Comparison of ENCODE assay signal across 8 cellular contexts in genomic region chr3:71069797-71070196, GRCh38.
DNase-seq lines count a peak whose midpoint lies in the region; ATAC-seq and TF ChIP-seq lines count a peak whose summit lies in the region.

No MANE protein-coding gene starts in this region.

- H3K27me3 Mint-ChIP-seq in activated B cell treated with CpG ODN at 0.5 μM for 24 hours: no peaks in the 10 kb centered on the region
- no peaks in the 10 kb centered on the region for H3K27me3 Mint-ChIP-seq in stimulated activated memory B cell treated with anti-CD40 and anti-IgM and Interleukin-4, amounts not matched to agents 10 μg/mL and 1 μg/mL and 100 μg/mL, for 72 hours

- no peak overlapping the region for H3K4me3 ChIP-seq in choroid plexus epithelial cell (ENCODE audit: low read depth, low read length)

- intact Hi-C loops in activated B cell treated with CpG ODN at 0.5 μM for 24 hours (cut with micrococcal nuclease): loop anchor here (1.0 to 5.0 kb wide), 8 partner anchors 9 to 1098 kb away; no protein-coding TSS in a partner anchor

- DNase-seq in DMS 273 (lab: John Stamatoyannopoulos, UW; ENCODE audit: unreplicated experiment) (peak; percentile 65), DMS 273 treated with DMSO at 0.1 percent for 48 hours (lab: John Stamatoyannopoulos, UW) (no peak), NAMALWA (ENCODE audit: low spot score) (peak; percentile 71), activated B cell treated with CpG ODN at 0.5 μM for 24 hours (no peak), choroid plexus epithelial cell (ENCODE audit: low read depth) (peak; percentile 59), medulla oblongata (ENCODE audit: extremely low spot score) (peak; percentile 79)

- peaks cover 89% of the 10 kb centered on the region for H3K4me1 Mint-ChIP-seq in activated B cell treated with CpG ODN at 0.5 μM for 24 hours
- H3K4me1 Mint-ChIP-seq in stimulated activated memory B cell treated with anti-CD40 and anti-IgM and Interleukin-4, amounts not matched to agents 10 μg/mL and 1 μg/mL and 100 μg/mL, for 72 hours: peaks cover 71% of the 10 kb centered on the region

- CTCF ChIA-PET in activated B cell treated with CpG ODN at 0.5 μM for 24 hours (lab: Charles Lee): interaction anchor here (0.7 to 2.0 kb wide), 13 partner anchors 9 to 515 kb away, joined by 3 to 8 read pairs (median 4); no protein-coding TSS in a partner anchor

- peak overlapping the region; percentile 36 for H3K4me3 Mint-ChIP-seq in activated B cell treated with CpG ODN at 0.5 μM for 24 hours
- no peak overlapping the region for H3K4me3 Mint-ChIP-seq in stimulated activated memory B cell treated with anti-CD40 and anti-IgM and Interleukin-4, amounts not matched to agents 10 μg/mL and 1 μg/mL and 100 μg/mL, for 72 hours

- peak; percentile 44 for ATAC-seq in activated B cell treated with CpG ODN at 0.5 μM for 24 hours (ENCODE audit: low read depth)
- ATAC-seq in stimulated activated memory B cell treated with anti-CD40 and anti-IgM and Interleukin-4, amounts not matched to agents 10 μg/mL and 1 μg/mL and 100 μg/mL, for 72 hours: peak; percentile 66
- ATAC-seq in GM19395 (IDR thresholded peaks at IDR 0.05; ENCODE audit: unreplicated experiment): no peak

- TF ChIP-seq CTCF in activated B cell treated with CpG ODN at 0.5 μM for 24 hours (IDR thresholded peaks at IDR 0.05): no peak
- peak; percentile 64 for TF ChIP-seq CTCF in choroid plexus epithelial cell (conservative IDR thresholded peaks at IDR 0.05; ENCODE audit: low read depth, low read length)

- H3K27ac Mint-ChIP-seq in activated B cell treated with CpG ODN at 0.5 μM for 24 hours: peak overlapping the region; percentile 79
- peak overlapping the region; percentile 71 for H3K27ac Mint-ChIP-seq in stimulated activated memory B cell treated with anti-CD40 and anti-IgM and Interleukin-4, amounts not matched to agents 10 μg/mL and 1 μg/mL and 100 μg/mL, for 72 hours

- POLR2A ChIA-PET in activated B cell treated with CpG ODN at 0.5 μM for 24 hours (lab: Charles Lee): interaction anchor here (0.6 to 34.8 kb wide), 8 partner anchors 0 to 515 kb away, joined by 3 to 785 read pairs (median 6); partner anchors contain the start of gene FOXP1

- H3K36me3 Mint-ChIP-seq in activated B cell treated with CpG ODN at 0.5 μM for 24 hours (ENCODE audit: low read depth): peaks cover 31% of the 10 kb centered on the region
- H3K36me3 Mint-ChIP-seq in stimulated activated memory B cell treated with anti-CD40 and anti-IgM and Interleukin-4, amounts not matched to agents 10 μg/mL and 1 μg/mL and 100 μg/mL, for 72 hours: peaks cover 6% of the 10 kb centered on the region

- no peaks in the 10 kb centered on the region for H3K9me3 Mint-ChIP-seq in activated B cell treated with CpG ODN at 0.5 μM for 24 hours
- H3K9me3 Mint-ChIP-seq in stimulated activated memory B cell treated with anti-CD40 and anti-IgM and Interleukin-4, amounts not matched to agents 10 μg/mL and 1 μg/mL and 100 μg/mL, for 72 hours: no peaks in the 10 kb centered on the region

Comparison
In these comparisons a context has a peak if more than half of its experiments do, and no peak if none do; other contexts are left out.
1. DNase-seq: peak in DMS 273 (single experiment), NAMALWA (single experiment), choroid plexus epithelial cell (single experiment) and medulla oblongata (single experiment); none in DMS 273 treated with DMSO at 0.1 percent for 48 hours (single experiment) and activated B cell treated with CpG ODN at 0.5 μM for 24 hours (single experiment).